In genomic region chr1:153396461-153396860, GRCh38 we compare ENCODE assay signal across 31 cellular contexts. TPM values are rescaled to one million over a fixed set of nuclear protein-coding genes. Genes with fewer than 3 reads are reported as not detected.
"Had no signal": no experiment of that assay in that cellular context is flagged by ENCODE, and none has a peak within 500 bp of the region (broad histone marks: within the 10 kb centered on the region; RNA-seq: fewer than 3 reads in every experiment).

No MANE protein-coding gene starts in this region.

- DNase-seq: activated B cell treated with CpG ODN at 0.5 μM for 24 hours; activated CD4-positive, alpha-beta T cell treated with anti-CD3 and anti-CD28 coated beads for 1 hour; activated CD4-positive, alpha-beta T cell treated with anti-CD3 and anti-CD28 coated beads, Interleukin-2, amount 10 ng/mL, durations not matched to agents 24 days and 14 days; activated CD4-positive, alpha-beta T cell treated with anti-CD3 and anti-CD28 coated beads, Interleukin-2, amount 50 U/mL, for 48 hours; activated CD8-positive, alpha-beta memory T cell treated with anti-CD3 and anti-CD28 coated beads, Interleukin-2, amount 10 ng/mL, durations not matched to agents 7 days and 5 days; activated effector memory CD4-positive, alpha-beta T cell treated with Interleukin-2 at 50 U/mL for 16 hours; activated naive CD4-positive, alpha-beta T cell; activated naive CD8-positive, alpha-beta T cell treated with anti-CD3 and anti-CD28 coated beads, Interleukin-2, amount 50 U/mL, for 24 hours; activated T-cell treated with anti-CD3 and anti-CD28 coated beads, Interleukin-2, amount 50 U/mL, for 24 hours; amniotic stem cell; body of pancreas; central memory CD4-positive, alpha-beta T cell; NCI-H1092; NCI-H1417; NCI-H1930; NCI-H2107; NCI-H345; NCI-H510A; NCI-H69; Peyer's patch; SHP77; SW 1271 had no signal

- H3K9ac ChIP-seq: KMS-11 had no signal

- H3K9me3 Mint-ChIP-seq: activated B cell treated with CpG ODN at 0.5 μM for 24 hours; activated CD4-positive, alpha-beta T cell treated with anti-CD3 and anti-CD28 coated beads, Interleukin-2, amount 10 ng/mL, durations not matched to agents 24 days and 14 days; activated naive CD4-positive, alpha-beta T cell treated with anti-CD3 and anti-CD28 coated beads, Interleukin-2, amount 50 U/mL, for 72 hours; activated naive CD8-positive, alpha-beta T cell treated with anti-CD3 and anti-CD28 coated beads, Interleukin-2, amount 50 U/mL, for 24 hours; activated T-cell treated with anti-CD3 and anti-CD28 coated beads, Interleukin-2, amount 50 U/mL, for 24 hours; activated T-helper 1 cell treated with anti-CD3 and anti-CD28 coated beads, Interleukin-12 subunit alpha, Interleukin-12 subunit beta, Interleukin-2, Interleukin-4 antibody, amounts not matched to agents 30 ng/mL and 10 ng/mL and 1 ng/mL, durations not matched to agents 14 hours and 24 hours and 36 hours had no signal

- H3K36me3 ChIP-seq: ascending aorta, Peyer's patch, SJSA1 had no signal

- H3K4me1 Mint-ChIP-seq: activated B cell treated with CpG ODN at 0.5 μM for 24 hours; activated CD4-positive, alpha-beta T cell treated with anti-CD3 and anti-CD28 coated beads, Interleukin-2, amount 10 ng/mL, durations not matched to agents 24 days and 14 days; activated CD8-positive, alpha-beta memory T cell treated with anti-CD3 and anti-CD28 coated beads, Interleukin-2, amount 10 ng/mL, durations not matched to agents 7 days and 5 days; activated naive CD8-positive, alpha-beta T cell treated with anti-CD3 and anti-CD28 coated beads, Interleukin-2, amount 50 U/mL, for 24 hours had no signal

- H3K27me3 ChIP-seq: ascending aorta, body of pancreas, Peyer's patch had no signal

- H3K9me3 ChIP-seq: ascending aorta, body of pancreas, Peyer's patch, SJSA1 had no signal

- H3K4me3 Mint-ChIP-seq: activated B cell treated with CpG ODN at 0.5 μM for 24 hours; activated CD4-positive, alpha-beta T cell treated with anti-CD3 and anti-CD28 coated beads, Interleukin-2, amount 10 ng/mL, durations not matched to agents 24 days and 14 days; activated CD8-positive, alpha-beta memory T cell treated with anti-CD3 and anti-CD28 coated beads, Interleukin-2, amount 10 ng/mL, durations not matched to agents 7 days and 5 days; activated naive CD8-positive, alpha-beta T cell treated with anti-CD3 and anti-CD28 coated beads, Interleukin-2, amount 50 U/mL, for 24 hours; activated T-cell treated with anti-CD3 and anti-CD28 coated beads, Interleukin-2, amount 50 U/mL, for 24 hours; activated T-helper 1 cell treated with anti-CD3 and anti-CD28 coated beads, Interleukin-12 subunit alpha, Interleukin-12 subunit beta, Interleukin-2, Interleukin-4 antibody, amounts not matched to agents 30 ng/mL and 10 ng/mL and 1 ng/mL, durations not matched to agents 14 hours and 24 hours and 36 hours had no signal

- H3K4me1 ChIP-seq: ascending aorta, body of pancreas, Peyer's patch, SJSA1 had no signal

- ATAC-seq: activated CD8-positive, alpha-beta memory T cell treated with anti-CD3 and anti-CD28 coated beads, Interleukin-2, amount 10 ng/mL, durations not matched to agents 7 days and 5 days; activated naive CD4-positive, alpha-beta T cell treated with anti-CD3 and anti-CD28 coated beads, Interleukin-2, amount 50 U/mL, for 72 hours; activated naive CD8-positive, alpha-beta T cell treated with anti-CD3 and anti-CD28 coated beads, Interleukin-2, amount 50 U/mL, for 24 hours; body of pancreas; SK-N-SH treated with all-trans-retinoic acid at 6 μM for 48 hours had no signal

- H3K27ac ChIP-seq: ascending aorta, body of pancreas, KMS-11, Peyer's patch, SJSA1 had no signal

- H3K36me3 Mint-ChIP-seq: activated CD8-positive, alpha-beta memory T cell treated with anti-CD3 and anti-CD28 coated beads, Interleukin-2, amount 10 ng/mL, durations not matched to agents 7 days and 5 days; activated naive CD4-positive, alpha-beta T cell treated with anti-CD3 and anti-CD28 coated beads, Interleukin-2, amount 50 U/mL, for 72 hours had no signal

- H3K4me2 ChIP-seq: KMS-11 had no signal

- H3K27ac Mint-ChIP-seq: activated B cell treated with CpG ODN at 0.5 μM for 24 hours; activated CD4-positive, alpha-beta T cell treated with anti-CD3 and anti-CD28 coated beads, Interleukin-2, amount 10 ng/mL, durations not matched to agents 24 days and 14 days; activated CD8-positive, alpha-beta memory T cell treated with anti-CD3 and anti-CD28 coated beads, Interleukin-2, amount 10 ng/mL, durations not matched to agents 7 days and 5 days; activated naive CD4-positive, alpha-beta T cell treated with anti-CD3 and anti-CD28 coated beads, Interleukin-2, amount 50 U/mL, for 72 hours; activated naive CD8-positive, alpha-beta T cell treated with anti-CD3 and anti-CD28 coated beads, Interleukin-2, amount 50 U/mL, for 24 hours; activated T-cell treated with anti-CD3 and anti-CD28 coated beads, Interleukin-2, amount 50 U/mL, for 24 hours; activated T-helper 1 cell treated with anti-CD3 and anti-CD28 coated beads, Interleukin-12 subunit alpha, Interleukin-12 subunit beta, Interleukin-2, Interleukin-4 antibody, amounts not matched to agents 30 ng/mL and 10 ng/mL and 1 ng/mL, durations not matched to agents 14 hours and 24 hours and 36 hours had no signal

- H3K4me3 ChIP-seq: ascending aorta, body of pancreas, Peyer's patch, SJSA1 had no signal

RNA-seq across cellular contexts. Expression of gene S100A8, which starts 5.6 kb away (rescaled TPM):
- total RNA-seq: activated B cell treated with CpG ODN at 0.5 μM for 24 hours; activated CD4-positive, alpha-beta T cell treated with anti-CD3 and anti-CD28 coated beads, Interleukin-2, amount 10 ng/mL, durations not matched to agents 24 days and 14 days; activated CD8-positive, alpha-beta memory T cell treated with anti-CD3 and anti-CD28 coated beads, Interleukin-2, amount 10 ng/mL, durations not matched to agents 7 days and 5 days; activated naive CD4-positive, alpha-beta T cell treated with anti-CD3 and anti-CD28 coated beads, Interleukin-2, amount 50 U/mL, for 72 hours; activated T-helper 1 cell treated with anti-CD3 and anti-CD28 coated beads, Interleukin-12 subunit alpha, Interleukin-12 subunit beta, Interleukin-2, Interleukin-4 antibody, amounts not matched to agents 30 ng/mL and 10 ng/mL and 1 ng/mL, durations not matched to agents 14 hours and 24 hours and 36 hours; SJSA1; T-helper 1 cell treated with Interleukin-12 subunit alpha and Interleukin-12 subunit beta and Interleukin-4 antibody, amounts not matched to agents 30 ng/mL and 1 ng/mL, for 36 hours had no signal

RNA-seq across cellular contexts. Expression of gene S100A7A, which starts 19.9 kb away (rescaled TPM):
- total RNA-seq: activated B cell treated with CpG ODN at 0.5 μM for 24 hours; activated CD4-positive, alpha-beta T cell treated with anti-CD3 and anti-CD28 coated beads, Interleukin-2, amount 10 ng/mL, durations not matched to agents 24 days and 14 days; activated CD8-positive, alpha-beta memory T cell treated with anti-CD3 and anti-CD28 coated beads, Interleukin-2, amount 10 ng/mL, durations not matched to agents 7 days and 5 days; activated naive CD4-positive, alpha-beta T cell treated with anti-CD3 and anti-CD28 coated beads, Interleukin-2, amount 50 U/mL, for 72 hours; activated T-helper 1 cell treated with anti-CD3 and anti-CD28 coated beads, Interleukin-12 subunit alpha, Interleukin-12 subunit beta, Interleukin-2, Interleukin-4 antibody, amounts not matched to agents 30 ng/mL and 10 ng/mL and 1 ng/mL, durations not matched to agents 14 hours and 24 hours and 36 hours; ascending aorta; body of pancreas; bronchial epithelial cell; MCF 10A; Peyer's patch; SJSA1; T-helper 1 cell treated with Interleukin-12 subunit alpha and Interleukin-12 subunit beta and Interleukin-4 antibody, amounts not matched to agents 30 ng/mL and 1 ng/mL, for 36 hours had no signal

RNA-seq across cellular contexts. Expression of gene S100A12, which starts 21.0 kb away (rescaled TPM):
- total RNA-seq: activated B cell treated with CpG ODN at 0.5 μM for 24 hours; activated CD4-positive, alpha-beta T cell treated with anti-CD3 and anti-CD28 coated beads, Interleukin-2, amount 10 ng/mL, durations not matched to agents 24 days and 14 days; activated CD8-positive, alpha-beta memory T cell treated with anti-CD3 and anti-CD28 coated beads, Interleukin-2, amount 10 ng/mL, durations not matched to agents 7 days and 5 days; activated naive CD4-positive, alpha-beta T cell treated with anti-CD3 and anti-CD28 coated beads, Interleukin-2, amount 50 U/mL, for 72 hours; activated T-helper 1 cell treated with anti-CD3 and anti-CD28 coated beads, Interleukin-12 subunit alpha, Interleukin-12 subunit beta, Interleukin-2, Interleukin-4 antibody, amounts not matched to agents 30 ng/mL and 10 ng/mL and 1 ng/mL, durations not matched to agents 14 hours and 24 hours and 36 hours; ascending aorta; body of pancreas; bronchial epithelial cell; MCF 10A; Peyer's patch; SJSA1; T-helper 1 cell treated with Interleukin-12 subunit alpha and Interleukin-12 subunit beta and Interleukin-4 antibody, amounts not matched to agents 30 ng/mL and 1 ng/mL, for 36 hours had no signal

RNA-seq across cellular contexts. Expression of gene S100A9, which starts 38.8 kb away (rescaled TPM):
- total RNA-seq: activated CD4-positive, alpha-beta T cell treated with anti-CD3 and anti-CD28 coated beads, Interleukin-2, amount 10 ng/mL, durations not matched to agents 24 days and 14 days; activated CD8-positive, alpha-beta memory T cell treated with anti-CD3 and anti-CD28 coated beads, Interleukin-2, amount 10 ng/mL, durations not matched to agents 7 days and 5 days; activated T-helper 1 cell treated with anti-CD3 and anti-CD28 coated beads, Interleukin-12 subunit alpha, Interleukin-12 subunit beta, Interleukin-2, Interleukin-4 antibody, amounts not matched to agents 30 ng/mL and 10 ng/mL and 1 ng/mL, durations not matched to agents 14 hours and 24 hours and 36 hours; SJSA1 had no signal

RNA-seq across cellular contexts. Expression of gene PGLYRP4, which starts 47.8 kb away (rescaled TPM):
- total RNA-seq: activated B cell treated with CpG ODN at 0.5 μM for 24 hours; activated CD4-positive, alpha-beta T cell treated with anti-CD3 and anti-CD28 coated beads, Interleukin-2, amount 10 ng/mL, durations not matched to agents 24 days and 14 days; activated CD8-positive, alpha-beta memory T cell treated with anti-CD3 and anti-CD28 coated beads, Interleukin-2, amount 10 ng/mL, durations not matched to agents 7 days and 5 days; activated naive CD4-positive, alpha-beta T cell treated with anti-CD3 and anti-CD28 coated beads, Interleukin-2, amount 50 U/mL, for 72 hours; activated T-helper 1 cell treated with anti-CD3 and anti-CD28 coated beads, Interleukin-12 subunit alpha, Interleukin-12 subunit beta, Interleukin-2, Interleukin-4 antibody, amounts not matched to agents 30 ng/mL and 10 ng/mL and 1 ng/mL, durations not matched to agents 14 hours and 24 hours and 36 hours; ascending aorta; body of pancreas; bronchial epithelial cell; MCF 10A; Peyer's patch; SJSA1; T-helper 1 cell treated with Interleukin-12 subunit alpha and Interleukin-12 subunit beta and Interleukin-4 antibody, amounts not matched to agents 30 ng/mL and 1 ng/mL, for 36 hours had no signal
